In the genomic region with DNA sequence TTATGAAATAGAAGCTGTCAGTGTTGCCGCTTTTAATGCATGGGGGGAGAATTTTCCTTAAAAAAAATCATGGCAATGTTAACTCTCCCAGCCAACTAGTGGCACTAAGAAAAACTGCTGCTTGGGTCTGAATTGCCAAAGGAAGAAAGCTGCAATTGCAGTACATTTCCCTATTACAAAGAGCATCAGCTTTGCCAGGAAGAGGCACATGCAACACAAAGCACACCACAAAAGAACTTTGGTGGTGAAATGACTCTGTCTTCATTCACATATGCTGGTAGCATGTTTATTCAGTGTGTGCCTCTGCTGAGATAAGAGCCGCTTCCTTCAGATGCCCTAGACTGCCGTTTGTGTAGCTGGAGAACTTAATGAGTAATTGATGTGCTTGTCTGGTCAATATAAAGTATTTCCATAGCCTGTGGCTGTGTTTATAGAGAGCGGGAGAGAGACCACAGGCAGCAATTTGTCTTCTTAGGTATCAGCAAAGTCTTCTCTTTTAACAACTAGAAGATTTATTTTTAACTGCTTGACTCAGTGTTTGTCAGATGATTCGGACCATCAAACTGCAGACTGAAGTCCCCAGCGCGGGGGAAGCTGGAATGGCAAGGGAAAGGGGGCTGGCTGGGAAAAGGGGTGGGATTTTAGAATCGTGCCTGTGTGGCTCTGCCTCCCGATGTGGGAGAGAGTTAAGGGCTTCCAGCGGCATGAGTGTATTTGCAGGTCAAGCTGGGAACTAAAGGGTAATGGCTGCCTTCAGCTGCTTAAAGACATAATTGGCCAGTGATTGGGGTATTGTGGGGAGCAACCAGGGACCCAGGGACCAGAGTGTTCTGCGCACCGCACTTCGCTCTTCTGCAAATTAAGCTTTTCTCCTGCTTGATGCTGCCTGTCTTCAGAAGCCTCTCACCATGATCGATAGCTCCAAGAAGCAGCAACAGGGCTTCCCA, we compare ENCODE assay signal across 8 cellular contexts.
DNase-seq lines count a peak whose midpoint lies in the region; TF ChIP-seq lines count a peak whose summit lies in the region.

No MANE protein-coding gene starts in this region.

- no peak overlapping the region for H3K27ac ChIP-seq in OCI-LY7 (ENCODE audit: low read depth, low read length, poor library complexity, severe bottlenecking)
- no peak overlapping the region for H3K27ac ChIP-seq in mesendoderm (ENCODE audit: low read depth, low read length)

- CTCF ChIA-PET in OCI-LY7 (lab: Charles Lee; ENCODE audit: unreplicated experiment): interaction anchor here (0.5 kb wide), 1 partner anchor 364 kb away, joined by 10 read pairs; no protein-coding TSS in a partner anchor

- H3K4me3 ChIP-seq in OCI-LY7 (ENCODE audit: low read depth, low read length, poor library complexity, severe bottlenecking) (no peak overlapping the region), endocrine pancreas (ENCODE audit: control insufficient read depth, insufficient read depth, low read length) (peak overlapping the region; percentile 72), mesendoderm (ENCODE audit: low read length) (no peak overlapping the region)

- no peak overlapping the region for H3K4ac ChIP-seq in mesendoderm (ENCODE audit: low read depth, low read length)

- TF ChIP-seq CTCF in OCI-LY7 (conservative IDR thresholded peaks at IDR 0.05; ENCODE audit: low read length): peak; percentile 68
- peak; percentile 72 for TF ChIP-seq CTCF in type B pancreatic cell (conservative IDR thresholded peaks at IDR 0.05)

- H3K27me3 ChIP-seq in endocrine pancreas (ENCODE audit: control insufficient read depth, insufficient read depth, low read length) (no peaks in the 10 kb centered on the region), mesendoderm (ENCODE audit: insufficient read depth, low read length, poor library complexity) (no peaks in the 10 kb centered on the region)

- intact Hi-C loops in OCI-LY7 (cut with micrococcal nuclease; ENCODE audit: unreplicated experiment): no loop called here

- H2BK120ac ChIP-seq in mesendoderm (ENCODE audit: low read depth, low read length): no peak overlapping the region

- peak overlapping the region; percentile 78 for H3K4me3 Mint-ChIP-seq in type B pancreatic cell

- no CpG with 5 or more reads among the region's 14 CpGs for WGBS in mesendoderm (ENCODE audit: extremely low coverage, insufficient coverage, low lambda C conversion rate)

- H3K4me1 ChIP-seq in OCI-LY7 (ENCODE audit: insufficient read depth, low read length, poor library complexity, severe bottlenecking): no peaks in the 10 kb centered on the region
- peaks cover 17% of the 10 kb centered on the region for H3K4me1 ChIP-seq in endocrine pancreas (ENCODE audit: control insufficient read depth, insufficient read depth, low read length)
- peaks cover 6% of the 10 kb centered on the region for H3K4me1 ChIP-seq in mesendoderm (ENCODE audit: control insufficient read depth, low read depth, low read length)

- peak overlapping the region; percentile 35 for H3K27ac Mint-ChIP-seq in type B pancreatic cell

- no peak overlapping the region for H3K23ac ChIP-seq in mesendoderm (ENCODE audit: low read length)

- H3K36me3 ChIP-seq in OCI-LY7 (ENCODE audit: insufficient read depth, low read length) (no peaks in the 10 kb centered on the region), endocrine pancreas (ENCODE audit: control insufficient read depth, insufficient read depth, low read length) (no peaks in the 10 kb centered on the region), mesendoderm (ENCODE audit: control insufficient read depth, insufficient read depth, low read length) (no peaks in the 10 kb centered on the region)

- no peak overlapping the region for H3K18ac ChIP-seq in mesendoderm (ENCODE audit: low read length)

- no peaks in the 10 kb centered on the region for H3K9me2 ChIP-seq in OCI-LY7 (ENCODE audit: insufficient read depth, low read length)

- H4K20me1 ChIP-seq in OCI-LY7 (ENCODE audit: insufficient read depth, low read length): no peaks in the 10 kb centered on the region

- H3K9me3 ChIP-seq in OCI-LY7 (ENCODE audit: low read length) (no peaks in the 10 kb centered on the region), endocrine pancreas (ENCODE audit: control insufficient read depth, low read length) (no peaks in the 10 kb centered on the region)

- H2AFZ ChIP-seq in OCI-LY7 (ENCODE audit: low read length): no peak overlapping the region

- peak overlapping the region; percentile 25 for H3K56ac ChIP-seq in mesendoderm (ENCODE audit: low read length)

- DNase-seq in activated CD4-positive, alpha-beta T cell treated with anti-CD3 and anti-CD28 coated beads for 48 hours: peak; percentile 18
- no peak for DNase-seq in activated CD4-positive, alpha-beta T cell treated with anti-CD3 and anti-CD28 coated beads for 1 hour
- DNase-seq in OCI-LY7 (ENCODE audit: low spot score) (peak; percentile 4), mesendoderm (peak; percentile 68), type B pancreatic cell (ENCODE audit: extremely low spot score, unreplicated experiment) (no peak), SW 1271 (lab: John Stamatoyannopoulos, UW) (no peak), KBM-7 (no peak)

- H3K4me1 Mint-ChIP-seq in type B pancreatic cell (ENCODE audit: unreplicated experiment): peaks cover 52% of the 10 kb centered on the region

- no peak overlapping the region for H3K4me2 ChIP-seq in OCI-LY7 (ENCODE audit: low read length)
- peak overlapping the region; percentile 28 for H3K4me2 ChIP-seq in mesendoderm (ENCODE audit: low read length)

- no peak overlapping the region for H2BK5ac ChIP-seq in mesendoderm (ENCODE audit: low read length)

- POLR2A ChIA-PET in OCI-LY7 (lab: Charles Lee): interaction anchor here (0.7 to 1.3 kb wide), 3 partner anchors 16 to 29 kb away, joined by 3 read pairs; no protein-coding TSS in a partner anchor

- H3K9me3 Mint-ChIP-seq in type B pancreatic cell: no peaks in the 10 kb centered on the region

- no peak overlapping the region for H4K8ac ChIP-seq in mesendoderm (ENCODE audit: low read depth, low read length)

- H2AK5ac ChIP-seq in mesendoderm (ENCODE audit: low read length): no peak overlapping the region

- peaks cover 2% of the 10 kb centered on the region for H3K27me3 Mint-ChIP-seq in type B pancreatic cell

- H3K9ac ChIP-seq in endocrine pancreas (ENCODE audit: control insufficient read depth, insufficient read depth, low read length) (peak overlapping the region; percentile 8), mesendoderm (ENCODE audit: low read length) (peak overlapping the region; percentile 27)

- in situ Hi-C loops in KBM-7 (cut with MboI; ENCODE audit: low pct_unique_long_range_greater_than_20kb, low sequenced_read_pairs): no loop called here

- H3K79me2 ChIP-seq in OCI-LY7 (ENCODE audit: insufficient read depth, low read depth, low read length) (no peaks in the 10 kb centered on the region), mesendoderm (ENCODE audit: control insufficient read depth, insufficient read depth, low read length) (no peaks in the 10 kb centered on the region)

- H4K5ac ChIP-seq in mesendoderm (ENCODE audit: low read length): peak overlapping the region; percentile 33

- peaks cover 6% of the 10 kb centered on the region for H3K79me1 ChIP-seq in mesendoderm (ENCODE audit: low read length)

- H2BK15ac ChIP-seq in mesendoderm (replicated peaks; ENCODE audit: low read depth): no peak overlapping the region

- peaks cover 4% of the 10 kb centered on the region for H3K36me3 Mint-ChIP-seq in type B pancreatic cell

- BruUV-seq in OCI-LY7 (replicated peaks; lab: Mats Ljungman, UMichigan): no TSS peak

Comparison
In these comparisons a context has a peak if more than half of its experiments do, and no peak if none do; other contexts are left out.
1. DNase-seq: peak in activated CD4-positive, alpha-beta T cell treated with anti-CD3 and anti-CD28 coated beads for 48 hours (single experiment), OCI-LY7 (single experiment) and mesendoderm (single experiment); none in activated CD4-positive, alpha-beta T cell treated with anti-CD3 and anti-CD28 coated beads for 1 hour (single experiment), type B pancreatic cell (single experiment), SW 1271 (0 of 2) and KBM-7 (single experiment).